15 cellular contexts compared by ENCODE assay signal in the genomic region with DNA sequence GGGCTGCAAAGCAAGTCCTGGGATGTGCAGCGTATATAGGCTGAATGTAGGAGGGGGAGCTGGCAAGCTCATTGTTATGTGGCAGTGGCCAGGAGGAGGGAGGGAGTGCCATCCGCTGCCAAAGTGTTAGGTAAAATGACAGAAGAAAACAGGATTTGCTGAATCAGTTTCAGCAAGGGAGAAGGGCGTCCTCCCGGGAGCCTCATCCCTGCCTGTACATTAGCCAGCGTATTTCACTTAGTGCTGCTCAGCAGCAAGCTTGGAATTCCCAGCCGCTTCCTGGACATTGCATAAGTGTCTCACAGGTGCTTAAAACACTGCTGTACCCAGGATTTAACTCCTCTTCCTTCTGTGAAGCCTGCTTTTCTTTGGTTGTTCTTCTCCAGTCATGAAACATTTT. TPM values are rescaled to one million over a fixed set of nuclear protein-coding genes. Genes with fewer than 3 reads are reported as not detected.
DNase-seq lines count a peak whose midpoint lies in the region; ATAC-seq and TF ChIP-seq lines count a peak whose summit lies in the region.
"Had no signal": no experiment of that assay in that cellular context is flagged by ENCODE, and none has a peak within 500 bp of the region (broad histone marks: within the 10 kb centered on the region; RNA-seq: fewer than 3 reads in every experiment).

No MANE protein-coding gene starts in this region.

- no peaks in the 10 kb centered on the region for H3K27me3 ChIP-seq in RWPE2 (ENCODE audit: insufficient read depth, poor library complexity, severe bottlenecking)
- no peaks in the 10 kb centered on the region for H3K27me3 ChIP-seq in esophagus muscularis mucosa
- H3K27me3 ChIP-seq in prostate gland (replicated peaks; ENCODE audit: insufficient read depth) = no peaks in the 10 kb centered on the region
- H3K27me3 ChIP-seq: MG63, tibial nerve had no signal

- TF ChIP-seq CTCF in RWPE2 (IDR thresholded peaks at IDR 0.05; ENCODE audit: poor library complexity, severe bottlenecking) (no peak), esophagus muscularis mucosa (IDR thresholded peaks at IDR 0.05) (no peak), prostate gland (IDR thresholded peaks at IDR 0.05) (no peak)

- ATAC-seq in RWPE2 (ENCODE audit: low read depth) = no peak
- ATAC-seq: activated T-helper 17 cell treated with anti-CD3 and anti-CD28 coated beads, Interleukin-2, amount 50 U/mL, for 72 hours; HCT116 had no signal

- no peaks in the 10 kb centered on the region for H3K9me3 Mint-ChIP-seq in T-helper 1 cell treated with Interleukin-12 subunit alpha and Interleukin-12 subunit beta and Interleukin-4 antibody, amounts not matched to agents 30 μg/mL and 1 μg/mL, for 36 hours
- H3K9me3 Mint-ChIP-seq: activated T-helper 17 cell treated with anti-CD3 and anti-CD28 coated beads, Interleukin-2, amount 50 U/mL, for 72 hours had no signal

- intact Hi-C loops in esophagus muscularis mucosa (cut with DNase I) (loop anchor here (10.0 kb wide), 2 partner anchors 88 to 602 kb away; a partner anchor contains a TSS), prostate gland (cut with DNase I) (loop anchor here (10.0 kb wide), 2 partner anchors 88 to 322 kb away; a partner anchor contains a TSS)

- H3K4me3 ChIP-seq in RWPE2 (ENCODE audit: severe bottlenecking) (no peak overlapping the region), esophagus muscularis mucosa (no peak overlapping the region), prostate gland (no peak overlapping the region)
- H3K4me3 ChIP-seq: MG63, tibial nerve had no signal

- no peak for TF ChIP-seq EP300 in esophagus muscularis mucosa (IDR thresholded peaks at IDR 0.05)

- no peak overlapping the region for H3K27ac Mint-ChIP-seq in T-helper 1 cell treated with Interleukin-12 subunit alpha and Interleukin-12 subunit beta and Interleukin-4 antibody, amounts not matched to agents 30 μg/mL and 1 μg/mL, for 36 hours
- H3K27ac Mint-ChIP-seq: activated T-helper 17 cell treated with anti-CD3 and anti-CD28 coated beads, Interleukin-2, amount 50 U/mL, for 72 hours had no signal

- peaks cover 23% of the 10 kb centered on the region for H3K4me1 ChIP-seq in RWPE2 (ENCODE audit: insufficient read depth, poor library complexity, severe bottlenecking)
- peaks cover 28 to 70% (median 57%) of the 10 kb centered on the region in 4 donors for H3K4me1 ChIP-seq in esophagus muscularis mucosa
- peaks cover 9% of the 10 kb centered on the region for H3K4me1 ChIP-seq in prostate gland (replicated peaks)

- no peaks in the 10 kb centered on the region for H3K27me3 Mint-ChIP-seq in T-helper 1 cell treated with Interleukin-12 subunit alpha and Interleukin-12 subunit beta and Interleukin-4 antibody, amounts not matched to agents 30 μg/mL and 1 μg/mL, for 36 hours (ENCODE audit: low read depth)
- H3K27me3 Mint-ChIP-seq: activated T-helper 17 cell treated with anti-CD3 and anti-CD28 coated beads, Interleukin-2, amount 50 U/mL, for 72 hours had no signal

- H3K36me3 Mint-ChIP-seq in T-helper 1 cell treated with Interleukin-12 subunit alpha and Interleukin-12 subunit beta and Interleukin-4 antibody, amounts not matched to agents 30 μg/mL and 1 μg/mL, for 36 hours (ENCODE audit: low read depth) = peaks cover 11% of the 10 kb centered on the region

- peaks cover 30% of the 10 kb centered on the region for H3K4me1 Mint-ChIP-seq in T-helper 1 cell treated with Interleukin-12 subunit alpha and Interleukin-12 subunit beta and Interleukin-4 antibody, amounts not matched to agents 30 μg/mL and 1 μg/mL, for 36 hours (ENCODE audit: low read depth)

- peak overlapping the region; percentile 89 for H3K27ac ChIP-seq in RWPE2 (ENCODE audit: poor library complexity, severe bottlenecking)
- peak overlapping the region; percentile 95 to 99 (median 96) for H3K27ac ChIP-seq in esophagus muscularis mucosa (replicated peaks in 1 of 4)
- peak overlapping the region; percentile 85 to 96 for H3K27ac ChIP-seq in prostate gland
- H3K27ac ChIP-seq: tibial nerve had no signal

- 71% methylated on average over 6 of the region's 6 CpGs for WGBS in esophagus muscularis mucosa
- WGBS in prostate gland = 49% methylated on average over 6 of the region's 6 CpGs

- H3K9me3 ChIP-seq in RWPE2 (ENCODE audit: severe bottlenecking) (no peaks in the 10 kb centered on the region), esophagus muscularis mucosa (no peaks in the 10 kb centered on the region), prostate gland (no peaks in the 10 kb centered on the region)
- H3K9me3 ChIP-seq: MG63, tibial nerve had no signal

- no peak for DNase-seq in T-helper 1 cell
- no peak for DNase-seq in RWPE2 (ENCODE audit: low spot score)
- DNase-seq in esophagus muscularis mucosa (ENCODE audit: extremely low spot score) = no peak
- DNase-seq in prostate gland (ENCODE audit: low spot score) = peak; percentile 35
- DNase-seq in SHP77 (lab: John Stamatoyannopoulos, UW) = no peak
- no peak for DNase-seq in stimulated activated CD4-positive, alpha-beta T cell treated with anti-CD3 and anti-CD28 coated beads, Interleukin-4, amount 100 ng/mL, for 24 hours
- DNase-seq in NCI-H1048 (lab: John Stamatoyannopoulos, UW) = no peak
- DNase-seq: DMS 273 treated with DMSO at 0.1 percent for 48 hours, MG63, nucleus accumbens, T-helper 2 cell had no signal

- TF ChIP-seq POLR2A in esophagus muscularis mucosa (IDR thresholded peaks at IDR 0.05; ENCODE audit: low read depth) (no peak), prostate gland (IDR thresholded peaks at IDR 0.05) (no peak)

- H3K4me3 Mint-ChIP-seq in T-helper 1 cell treated with Interleukin-12 subunit alpha and Interleukin-12 subunit beta and Interleukin-4 antibody, amounts not matched to agents 30 μg/mL and 1 μg/mL, for 36 hours = peak overlapping the region; percentile 11
- H3K4me3 Mint-ChIP-seq: activated T-helper 17 cell treated with anti-CD3 and anti-CD28 coated beads, Interleukin-2, amount 50 U/mL, for 72 hours had no signal

- peaks cover 20% of the 10 kb centered on the region for H3K36me3 ChIP-seq in RWPE2 (ENCODE audit: low read depth)
- H3K36me3 ChIP-seq in esophagus muscularis mucosa = peaks cover 0 to 34% (median 5%) of the 10 kb centered on the region in 4 donors
- no peaks in the 10 kb centered on the region for H3K36me3 ChIP-seq in prostate gland

RNA-seq across cellular contexts. Expression of a gene that starts 2.5 kb away (rescaled TPM):
- total RNA-seq in esophagus muscularis mucosa = 100 to 1,000 TPM in 3 of 4 donors, 10 to 100 TPM in 1; 93.3 to 131 (median 116) TPM
- total RNA-seq in prostate gland = 10 to 100 TPM; 83.3 to 84.0 TPM

RNA-seq across cellular contexts. Expression of a gene that starts 15.2 kb away (rescaled TPM):
- 10 to 100 TPM in 3 of 4 donors, 1 to 10 TPM in 1; 7.9 to 16.4 (median 15.7) TPM for total RNA-seq in esophagus muscularis mucosa
- total RNA-seq in prostate gland = 10 to 100 TPM in 1 of 2 donors, 1 to 10 TPM in 1; 5.8 to 11.6 TPM
